20 cellular contexts compared by ENCODE assay signal in the genomic region with DNA sequence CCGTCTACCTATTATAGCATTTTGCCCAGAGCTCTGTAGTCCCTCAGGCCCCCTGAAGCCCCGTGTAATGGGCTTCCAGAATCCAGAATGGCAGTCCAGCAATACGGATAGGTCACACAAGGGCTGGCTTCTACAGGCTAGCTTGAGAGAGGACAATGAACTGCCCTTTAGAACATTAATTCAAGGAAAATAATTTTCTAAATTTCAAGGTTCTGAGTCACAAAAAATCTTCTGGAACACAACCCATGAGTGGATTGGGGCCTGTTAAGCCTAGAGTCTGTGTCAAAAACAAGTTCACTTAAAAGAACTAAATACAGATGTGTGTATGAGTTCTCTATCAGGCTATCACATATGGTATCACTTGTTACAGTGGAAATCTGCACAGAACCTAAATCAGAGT. TPM values are rescaled to one million over a fixed set of nuclear protein-coding genes. Genes with fewer than 3 reads are reported as not detected.
DNase-seq lines count a peak whose midpoint lies in the region; ATAC-seq and TF ChIP-seq lines count a peak whose summit lies in the region.
"Had no signal": no experiment of that assay in that cellular context is flagged by ENCODE, and none has a peak within 500 bp of the region (broad histone marks: within the 10 kb centered on the region; RNA-seq: fewer than 3 reads in every experiment).

No MANE protein-coding gene starts in this region.

- H3K36me3 ChIP-seq in SK-N-SH (replicated peaks in 1 of 2; ENCODE audit: control insufficient read depth in 1 of 2, insufficient read depth in 2 of 2, low read length in 1 of 2) (peaks cover 16 to 31% of the 10 kb centered on the region in 2 experiments), fibroblast of lung (ENCODE audit: control insufficient read depth, insufficient read depth, low read length) (peaks cover 2% of the 10 kb centered on the region)

- H3F3A ChIP-seq in SK-N-SH (replicated peaks; ENCODE audit: insufficient read depth): peaks cover 11% of the 10 kb centered on the region

- no peaks in the 10 kb centered on the region for H3K9me2 ChIP-seq in SK-N-SH

- H3K4me2 ChIP-seq in SK-N-SH: peak overlapping the region; percentile 20; the same call in 1 of the 2 replicates
- no peak overlapping the region for H3K4me2 ChIP-seq in fibroblast of lung (ENCODE audit: extremely low read depth, insufficient read depth, low read length)
- H3K4me2 ChIP-seq: GM23338 had no signal

- DNase-seq in EH (ENCODE audit: low read depth): peak; percentile 77
- DNase-seq in SK-N-SH: no peak
- DNase-seq in fibroblast of lung (ENCODE audit: low read depth in 2 of 2): peak; percentile 55 to 63
- DNase-seq in skeletal muscle cell (ENCODE audit: low read depth): peak; percentile 6
- no peak for DNase-seq in NCI-H187 (lab: John Stamatoyannopoulos, UW)
- DNase-seq in NCI-H2029 treated with DMSO at 0.1 percent for 48 hours (lab: John Stamatoyannopoulos, UW): no peak
- DNase-seq in caudate nucleus (lab: John Stamatoyannopoulos, UW): no peak
- DNase-seq: activated naive CD8-positive, alpha-beta T cell treated with anti-CD3 and anti-CD28 coated beads for 36 hours; activated T-cell treated with anti-CD3 and anti-CD28 coated beads, Interleukin-2, amount 50 U/mL, for 4 hours; CD4-positive, alpha-beta memory T cell; DND-41; heart left ventricle; Karpas-422; NCI-H1417; NCI-H2171 treated with DMSO at 0.1 percent for 48 hours; Peyer's patch; stimulated activated CD4-positive, alpha-beta T cell treated with anti-CD3 and anti-CD28 coated beads, Interleukin-1b, Interleukin-23, amount 100 ng/mL, for 48 hours had no signal

- POLR2A ChIA-PET in SK-N-SH (lab: Yijun Ruan, JAX): no interaction called here

- H3K4me3 ChIP-seq in SK-N-SH (ENCODE audit: low read depth in 2 of 2, low read length in 1 of 2) (no peak overlapping the region), fibroblast of lung (replicated peaks in 1 of 4; ENCODE audit: control extremely low read depth in 1 of 4, insufficient read depth in 1 of 4, low read depth in 3 of 4, low read length in 4 of 4) (no peak overlapping the region), skeletal muscle cell (ENCODE audit: low read depth, low read length) (no peak overlapping the region)
- H3K4me3 ChIP-seq: GM23338, heart left ventricle, Peyer's patch, suprapubic skin had no signal

- H3K27ac ChIP-seq in SK-N-SH (ENCODE audit: low read depth in 2 of 2, low read length in 1 of 2): peak overlapping the region in 1 of 2 experiments; percentile 43; a peak in 1 of 4 replicates
- H3K27ac ChIP-seq in fibroblast of lung (ENCODE audit: insufficient read depth, low read length): no peak overlapping the region
- H3K27ac ChIP-seq in caudate nucleus (ENCODE audit: low read depth, low read length): no peak overlapping the region
- H3K27ac ChIP-seq: heart left ventricle, Peyer's patch, suprapubic skin had no signal

- H3K4me1 ChIP-seq in SK-N-SH (ENCODE audit: control insufficient read depth in 1 of 2, insufficient read depth in 2 of 2, low read depth in 1 of 2, low read length in 1 of 2) (peaks cover 0 to 4% of the 10 kb centered on the region in 2 experiments; a peak in 1 of 4 replicates), fibroblast of lung (ENCODE audit: control insufficient read depth, extremely low read depth, insufficient read depth, low read length) (no peaks in the 10 kb centered on the region)
- H3K4me1 ChIP-seq: Peyer's patch had no signal

- H3K79me2 ChIP-seq in SK-N-SH (ENCODE audit: insufficient read depth) (peaks cover 44% of the 10 kb centered on the region), fibroblast of lung (ENCODE audit: control insufficient read depth, insufficient read depth, low read length) (peaks cover 21% of the 10 kb centered on the region)

- H4K20me1 ChIP-seq in SK-N-SH (ENCODE audit: insufficient read depth): 0 out of 2 replicates have a peak, but pooled peaks cover 5% of the 10 kb centered on the region
- H4K20me1 ChIP-seq in fibroblast of lung (ENCODE audit: control insufficient read depth, extremely low read depth, insufficient read depth, low read length): no peaks in the 10 kb centered on the region

- no peak overlapping the region for H3K9ac ChIP-seq in SK-N-SH
- H3K9ac ChIP-seq in fibroblast of lung (ENCODE audit: insufficient read depth, low read length): no peak overlapping the region

- no peak for TF ChIP-seq EP300 in SK-N-SH (IDR thresholded peaks at IDR 0.05; ENCODE audit: borderline replicate concordance in 1 of 2, low read depth in 1 of 2, low read length in 1 of 2)

- H3K9me3 ChIP-seq in SK-N-SH: no peaks in the 10 kb centered on the region
- no peaks in the 10 kb centered on the region for H3K9me3 ChIP-seq in fibroblast of lung (ENCODE audit: control insufficient read depth, insufficient read depth, low read depth, low read length)
- H3K9me3 ChIP-seq: heart left ventricle, Peyer's patch, suprapubic skin had no signal

- no peaks in the 10 kb centered on the region for H3K27me3 ChIP-seq in SK-N-SH (ENCODE audit: insufficient read depth)
- no peaks in the 10 kb centered on the region for H3K27me3 ChIP-seq in fibroblast of lung (ENCODE audit: control insufficient read depth, insufficient read depth, low read length)
- H3K27me3 ChIP-seq: heart left ventricle, Peyer's patch, suprapubic skin had no signal

- 82% methylated on average over 3 of the region's 3 CpGs for WGBS in SK-N-SH (ENCODE audit: low lambda C conversion rate)

- no peak overlapping the region for H2AFZ ChIP-seq in SK-N-SH (ENCODE audit: low read depth)
- no peak overlapping the region for H2AFZ ChIP-seq in fibroblast of lung (ENCODE audit: low read length)
- H2AFZ ChIP-seq: GM23338 had no signal

- TF ChIP-seq CTCF in SK-N-SH (IDR thresholded peaks at IDR 0.05): no peak
- no peak for TF ChIP-seq CTCF in fibroblast of lung (conservative IDR thresholded peaks at IDR 0.05 in 1 of 2, IDR thresholded peaks at IDR 0.05 in 1 of 2; ENCODE audit: low read depth in 1 of 2, low read length in 2 of 2)

- no peak for ATAC-seq in GM21528 (IDR thresholded peaks at IDR 0.05; ENCODE audit: low FRiP score, unreplicated experiment)
- ATAC-seq: activated T-cell treated with anti-CD3 and anti-CD28 coated beads, Interleukin-2, amount 50 U/mL, for 4 hours; GM23338; heart left ventricle had no signal

- no peak for TF ChIP-seq RAD21 in SK-N-SH (IDR thresholded peaks at IDR 0.05; ENCODE audit: low read length)

- CTCF ChIA-PET in SK-N-SH (lab: Yijun Ruan, JAX): interaction anchor here (1.8 kb wide), 1 partner anchor 17 kb away, joined by 3 read pairs; no protein-coding TSS in a partner anchor

TF ChIP-seq in SK-N-SH, 30 proteins besides CTCF, POLR2A, EP300 and RAD21:
- TF ChIP-seq FOXJ3 (CRISPR knock-in tag; IDR thresholded peaks at IDR 0.05): no peak
- peak; percentile 28; the same call in 1 of the 2 replicates for TF ChIP-seq TCF12 (IDR thresholded peaks at IDR 0.05)

RNA-seq across cellular contexts. Expression of a gene that starts 28.8 kb away (rescaled TPM):
- polyA plus RNA-seq in SK-N-SH (2012; rRNA removed) (12.9 and 17.4 TPM in 2 replicates), fibroblast of lung (21.8 and 24.2 TPM in 2 replicates)
- polyA plus RNA-seq in SK-N-SH (2012; cell fraction: cytosol; rRNA removed): 12.1 and 12.8 TPM in 2 replicates
- 10.9 and 17.1 TPM in 2 replicates for polyA plus RNA-seq in SK-N-SH (2012; cell fraction: nucleus; rRNA removed)
- 9.8 and 17.2 TPM in 2 replicates for total RNA-seq in fibroblast of lung
- 8.9 and 9.8 TPM in 2 replicates for polyA plus RNA-seq in fibroblast of lung (2012)
- polyA minus RNA-seq in fibroblast of lung (ENCODE audit: low replicate concordance): 25.8 and 43.0 TPM in 2 replicates

Comparison
In these comparisons a context has a peak if more than half of its experiments do, and no peak if none do; other contexts are left out.
1. DNase-seq: peak in EH (single experiment), fibroblast of lung (2 of 2) and skeletal muscle cell (single experiment); none in SK-N-SH (single experiment), NCI-H187 (0 of 2), NCI-H2029 treated with DMSO at 0.1 percent for 48 hours (single experiment) and caudate nucleus (0 of 61).